Comparison of ENCODE assay signal across 8 cellular contexts in the genomic region with DNA sequence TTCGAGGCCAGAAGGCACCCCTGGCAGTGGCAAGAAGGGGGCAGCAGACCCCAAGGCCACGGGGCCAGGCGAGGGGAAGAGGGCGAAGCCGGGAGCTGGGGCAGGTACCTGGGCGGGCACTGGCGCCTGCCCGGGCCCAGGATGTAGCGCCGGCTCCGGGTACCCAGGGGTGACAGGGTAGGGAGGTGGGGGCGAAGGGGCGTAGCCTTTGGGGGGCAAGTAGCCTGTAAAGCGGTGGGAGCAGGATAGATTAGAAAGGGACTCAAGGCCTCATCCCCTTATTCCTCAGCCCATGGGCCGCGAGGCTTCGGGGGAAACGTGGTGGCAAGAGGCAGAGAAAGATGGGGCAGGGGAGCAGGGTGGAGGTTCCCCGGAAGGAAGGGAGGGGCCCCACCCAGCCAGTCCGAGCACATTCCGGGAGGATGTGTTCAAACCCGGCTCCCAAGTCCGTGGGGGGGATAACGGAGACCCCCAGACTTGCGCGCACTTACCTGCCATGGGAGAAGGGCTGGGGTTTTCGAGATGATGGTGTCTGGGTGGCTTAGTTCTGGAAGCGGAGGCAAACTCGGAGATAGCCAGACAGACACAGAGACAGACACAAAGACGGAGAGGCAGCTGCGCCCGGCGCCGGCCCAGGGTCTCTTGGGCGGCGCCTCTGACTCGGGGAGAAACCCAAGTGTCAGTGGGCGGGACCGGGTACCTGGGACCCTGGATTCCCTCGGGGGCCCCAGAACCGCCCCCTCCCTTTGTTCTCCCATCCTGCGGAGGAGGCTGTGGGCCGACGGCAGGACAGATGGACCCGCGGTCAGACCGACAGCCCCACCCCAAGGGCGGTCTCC. TPM values are rescaled to one million over a fixed set of nuclear protein-coding genes. Genes with fewer than 3 reads are reported as not detected.
A peak's percentile ranks its signal among the peaks of the same experiment; 100 is the strongest.
DNase-seq lines count a peak whose midpoint lies in the region; ATAC-seq and TF ChIP-seq lines count a peak whose summit lies in the region.

No MANE protein-coding gene starts in this region.

- DNase-seq in CD14-positive monocyte (ENCODE audit: low spot score) (no peak), T-helper 2 cell (peak; percentile 37 to 72 (median 59)), chondrocyte (ENCODE audit: low spot score) (no peak), lung (ENCODE audit: low spot score) (no peak), G401 (ENCODE audit: low spot score) (no peak)

- peaks cover 0 to 11% of the 10 kb centered on the region in 2 donors for H3K4me1 ChIP-seq in lung (ENCODE audit: control insufficient read depth in 2 of 2, insufficient read depth in 2 of 2, low read length in 2 of 2)

- H3K9me3 Mint-ChIP-seq in CD14-positive monocyte (peaks cover 0 to 2% (median 0%) of the 10 kb centered on the region in 7 donors), chondrocyte (ENCODE audit: low read depth) (no peaks in the 10 kb centered on the region)
- H3K9me3 Mint-ChIP-seq in stimulated activated memory B cell treated with anti-CD40 and anti-IgM and Interleukin-4, amounts not matched to agents 10 μg/mL and 1 μg/mL and 100 μg/mL, for 72 hours: no peaks in the 10 kb centered on the region

- intact Hi-C loops in CD14-positive monocyte (cut with micrococcal nuclease): loop anchor here in 1 of 2 donors (5.0 kb wide), 1 partner anchor 42 kb away; a partner anchor contains a TSS

- H3K27ac Mint-ChIP-seq in CD14-positive monocyte (peak overlapping the region in 6 of 7 donors; percentile 46 to 91 (median 64)), chondrocyte (ENCODE audit: unreplicated experiment) (no peak overlapping the region)
- peak overlapping the region; percentile 80 for H3K27ac Mint-ChIP-seq in stimulated activated memory B cell treated with anti-CD40 and anti-IgM and Interleukin-4, amounts not matched to agents 10 μg/mL and 1 μg/mL and 100 μg/mL, for 72 hours

- no peak for TF ChIP-seq CTCF in CD14-positive monocyte (IDR thresholded peaks at IDR 0.05)
- peak; percentile 29 for TF ChIP-seq CTCF in chondrocyte (IDR thresholded peaks at IDR 0.05)
- TF ChIP-seq CTCF in lung (IDR thresholded peaks at IDR 0.05; ENCODE audit: control extremely low read depth, extremely low read depth): no peak

- H3K4me3 Mint-ChIP-seq in CD14-positive monocyte (peak overlapping the region; percentile 85 to 95), chondrocyte (ENCODE audit: unreplicated experiment) (peak overlapping the region; percentile 91)
- H3K4me3 Mint-ChIP-seq in stimulated activated memory B cell treated with anti-CD40 and anti-IgM and Interleukin-4, amounts not matched to agents 10 μg/mL and 1 μg/mL and 100 μg/mL, for 72 hours: peak overlapping the region; percentile 98

- peak overlapping the region; percentile 79 to 99 for H3K27ac ChIP-seq in lung (ENCODE audit: low read depth in 1 of 2, low read length in 1 of 2)

- in situ Hi-C loops in G401 (cut with HindIII; ENCODE audit: low sequenced_read_pairs): loop anchor here (25.0 kb wide), 1 partner anchor 93 kb away; a partner anchor contains a TSS

- peaks cover 15% of the 10 kb centered on the region for H3K4me1 Mint-ChIP-seq in CD14-positive monocyte
- H3K4me1 Mint-ChIP-seq in chondrocyte (ENCODE audit: low read depth): peaks cover 20% of the 10 kb centered on the region
- H3K4me1 Mint-ChIP-seq in stimulated activated memory B cell treated with anti-CD40 and anti-IgM and Interleukin-4, amounts not matched to agents 10 μg/mL and 1 μg/mL and 100 μg/mL, for 72 hours: peaks cover 20% of the 10 kb centered on the region

- WGBS in lung, 2 donors: 5% methylated on average over 45 to 48 of the region's 48 CpGs

- ATAC-seq in GM19351 (IDR thresholded peaks at IDR 0.05; ENCODE audit: unreplicated experiment) (peak; percentile 52), HG03521 (IDR thresholded peaks at IDR 0.05; ENCODE audit: unreplicated experiment) (peak; percentile 25), lung (ENCODE audit: insufficient read depth, low FRiP score) (no peak)
- peak; percentile 72 for ATAC-seq in stimulated activated memory B cell treated with anti-CD40 and anti-IgM and Interleukin-4, amounts not matched to agents 10 μg/mL and 1 μg/mL and 100 μg/mL, for 72 hours

- H3K9me3 ChIP-seq in lung (ENCODE audit: control insufficient read depth in 2 of 2, insufficient read depth in 1 of 2, low read length in 1 of 2): peaks cover 0 to 4% of the 10 kb centered on the region in 2 donors

- H3K36me3 ChIP-seq in lung (ENCODE audit: control insufficient read depth in 2 of 2, insufficient read depth in 2 of 2, low read length in 2 of 2): peaks cover 0 to 25% of the 10 kb centered on the region in 2 donors

- no peaks in the 10 kb centered on the region for H3K27me3 ChIP-seq in lung (ENCODE audit: control insufficient read depth, insufficient read depth)

- peak overlapping the region; percentile 79 for H3K4me3 ChIP-seq in lung

- peaks cover 38 to 40% of the 10 kb centered on the region in 2 donors for H3K36me3 Mint-ChIP-seq in CD14-positive monocyte
- peaks cover 8% of the 10 kb centered on the region for H3K36me3 Mint-ChIP-seq in chondrocyte (ENCODE audit: low read depth)
- H3K36me3 Mint-ChIP-seq in stimulated activated memory B cell treated with anti-CD40 and anti-IgM and Interleukin-4, amounts not matched to agents 10 μg/mL and 1 μg/mL and 100 μg/mL, for 72 hours: peaks cover 10% of the 10 kb centered on the region

- H3K27me3 Mint-ChIP-seq in CD14-positive monocyte (ENCODE audit: low read depth in 3 of 3) (peaks cover 0 to 5% (median 3%) of the 10 kb centered on the region in 3 donors), chondrocyte (ENCODE audit: low read depth) (no peaks in the 10 kb centered on the region)
- no peaks in the 10 kb centered on the region for H3K27me3 Mint-ChIP-seq in stimulated activated memory B cell treated with anti-CD40 and anti-IgM and Interleukin-4, amounts not matched to agents 10 μg/mL and 1 μg/mL and 100 μg/mL, for 72 hours

RNA-seq across cellular contexts. Expression of a gene that starts 0.5 kb away (rescaled TPM):
- polyA plus RNA-seq in CD14-positive monocyte (10 to 100 TPM; 37.6 to 45.7 TPM), lung (10 to 100 TPM; 19.2 to 36.0 TPM)
- total RNA-seq in chondrocyte (79.8 to 82.6 TPM (median 81.5 TPM) in 3 replicates), lung (10 to 100 TPM; 32.4 to 43.0 TPM)
- total RNA-seq in G401 (2014; rRNA removed; shearing (Covaris generic)): 7.9 and 8.3 TPM in 2 replicates

RNA-seq across cellular contexts. Expression of a gene that starts 10.1 kb away (rescaled TPM):
- polyA plus RNA-seq in CD14-positive monocyte (10 to 100 TPM; 72.6 to 81.4 TPM), lung (100 to 1,000 TPM in 1 of 2 donors, 10 to 100 TPM in 1; 71.6 to 247 TPM)
- total RNA-seq in chondrocyte (32.8 to 42.8 TPM (median 34.3 TPM) in 3 replicates), lung (10 to 100 TPM; 70.2 to 78.7 TPM)
- total RNA-seq in G401 (2014; rRNA removed; shearing (Covaris generic)): 200 and 369 TPM in 2 replicates

RNA-seq across cellular contexts. Expression of a gene that starts 12.9 kb away (rescaled TPM):
- not detected for polyA plus RNA-seq in CD14-positive monocyte
- 0.22 to 0.72 TPM in 2 of 3 replicates, not detected in the other for total RNA-seq in chondrocyte
- total RNA-seq in lung: 1 to 10 TPM; 5.4 to 8.2 TPM
- polyA plus RNA-seq in lung: 1 to 10 TPM; 3.7 to 6.0 TPM
- not detected in 2 replicates for total RNA-seq in G401 (2014; rRNA removed; shearing (Covaris generic))

RNA-seq across cellular contexts. Expression of a gene that starts 13.8 kb away (rescaled TPM):
- polyA plus RNA-seq in CD14-positive monocyte: not detected
- 45.2 to 49.8 TPM (median 46.7 TPM) in 3 replicates for total RNA-seq in chondrocyte
- total RNA-seq in lung: 10 to 100 TPM; 11.2 to 15.2 TPM
- polyA plus RNA-seq in lung: 1 to 10 TPM; 5.0 to 5.1 TPM
- 5.5 and 6.8 TPM in 2 replicates for total RNA-seq in G401 (2014; rRNA removed; shearing (Covaris generic))

RNA-seq across cellular contexts. Expression of a gene that starts 26.3 kb away (rescaled TPM):
- polyA plus RNA-seq in CD14-positive monocyte: not detected
- not detected in 3 replicates for total RNA-seq in chondrocyte
- total RNA-seq in lung: not detected
- polyA plus RNA-seq in lung: not detected
- not detected in 2 replicates for total RNA-seq in G401 (2014; rRNA removed; shearing (Covaris generic))

Comparison
In these comparisons a context has a peak if more than half of its experiments do, and no peak if none do; other contexts are left out.
1. DNase-seq: peak in T-helper 2 cell (5 of 5); none in CD14-positive monocyte (single experiment), chondrocyte (single experiment), lung (single experiment) and G401 (single experiment).
2. Peak in every context shown above with its lines, with median percentiles within 50 percentile points of each other: H3K4me3 Mint-ChIP-seq.